Comparison of ENCODE assay signal across 1 cellular context in genomic region chr1:117093091-117093534, GRCh38.
TF ChIP-seq lines count a peak whose summit lies in the region.

No MANE protein-coding gene starts in this region.

TF ChIP-seq in K562, 482 proteins besides CTCF, POLR2A, EP300 and RAD21 (continued from another document and continues in another):
- TF ChIP-seq, protein P1, sequence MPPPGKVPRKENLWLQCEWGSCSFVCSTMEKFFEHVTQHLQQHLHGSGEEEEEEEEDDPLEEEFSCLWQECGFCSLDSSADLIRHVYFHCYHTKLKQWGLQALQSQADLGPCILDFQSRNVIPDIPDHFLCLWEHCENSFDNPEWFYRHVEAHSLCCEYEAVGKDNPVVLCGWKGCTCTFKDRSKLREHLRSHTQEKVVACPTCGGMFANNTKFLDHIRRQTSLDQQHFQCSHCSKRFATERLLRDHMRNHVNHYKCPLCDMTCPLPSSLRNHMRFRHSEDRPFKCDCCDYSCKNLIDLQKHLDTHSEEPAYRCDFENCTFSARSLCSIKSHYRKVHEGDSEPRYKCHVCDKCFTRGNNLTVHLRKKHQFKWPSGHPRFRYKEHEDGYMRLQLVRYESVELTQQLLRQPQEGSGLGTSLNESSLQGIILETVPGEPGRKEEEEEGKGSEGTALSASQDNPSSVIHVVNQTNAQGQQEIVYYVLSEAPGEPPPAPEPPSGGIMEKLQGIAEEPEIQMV (tag; conservative IDR thresholded peaks at IDR 0.05; ENCODE audit: low read depth) = no peak
- TF ChIP-seq ARID2 (IDR thresholded peaks at IDR 0.05) = no peak
- no peak for TF ChIP-seq ETV5 (CRISPR knock-in tag; IDR thresholded peaks at IDR 0.05; ENCODE audit: low read depth)
- TF ChIP-seq FOXK2 (conservative IDR thresholded peaks at IDR 0.05 in 1 of 2, IDR thresholded peaks at IDR 0.05 in 1 of 2; ENCODE audit: low read depth in 2 of 2) = peak; percentile 71 to 77; a peak in 3 of 4 replicates
- TF ChIP-seq ZNF77 (CRISPR knock-in tag; IDR thresholded peaks at IDR 0.05) = no peak
- no peak for TF ChIP-seq GABPA (tag; conservative IDR thresholded peaks at IDR 0.05; ENCODE audit: low read depth)
- no peak for TF ChIP-seq ZNF354B (CRISPR knock-in tag; IDR thresholded peaks at IDR 0.05)
- TF ChIP-seq NBN (IDR thresholded peaks at IDR 0.05; ENCODE audit: low read depth) = no peak
- peak; percentile 84 to 96 for TF ChIP-seq TEAD1 (CRISPR knock-in tag; IDR thresholded peaks at IDR 0.05)
- TF ChIP-seq TRIM24 (IDR thresholded peaks at IDR 0.05) = no peak
- TF ChIP-seq, protein P2, sequence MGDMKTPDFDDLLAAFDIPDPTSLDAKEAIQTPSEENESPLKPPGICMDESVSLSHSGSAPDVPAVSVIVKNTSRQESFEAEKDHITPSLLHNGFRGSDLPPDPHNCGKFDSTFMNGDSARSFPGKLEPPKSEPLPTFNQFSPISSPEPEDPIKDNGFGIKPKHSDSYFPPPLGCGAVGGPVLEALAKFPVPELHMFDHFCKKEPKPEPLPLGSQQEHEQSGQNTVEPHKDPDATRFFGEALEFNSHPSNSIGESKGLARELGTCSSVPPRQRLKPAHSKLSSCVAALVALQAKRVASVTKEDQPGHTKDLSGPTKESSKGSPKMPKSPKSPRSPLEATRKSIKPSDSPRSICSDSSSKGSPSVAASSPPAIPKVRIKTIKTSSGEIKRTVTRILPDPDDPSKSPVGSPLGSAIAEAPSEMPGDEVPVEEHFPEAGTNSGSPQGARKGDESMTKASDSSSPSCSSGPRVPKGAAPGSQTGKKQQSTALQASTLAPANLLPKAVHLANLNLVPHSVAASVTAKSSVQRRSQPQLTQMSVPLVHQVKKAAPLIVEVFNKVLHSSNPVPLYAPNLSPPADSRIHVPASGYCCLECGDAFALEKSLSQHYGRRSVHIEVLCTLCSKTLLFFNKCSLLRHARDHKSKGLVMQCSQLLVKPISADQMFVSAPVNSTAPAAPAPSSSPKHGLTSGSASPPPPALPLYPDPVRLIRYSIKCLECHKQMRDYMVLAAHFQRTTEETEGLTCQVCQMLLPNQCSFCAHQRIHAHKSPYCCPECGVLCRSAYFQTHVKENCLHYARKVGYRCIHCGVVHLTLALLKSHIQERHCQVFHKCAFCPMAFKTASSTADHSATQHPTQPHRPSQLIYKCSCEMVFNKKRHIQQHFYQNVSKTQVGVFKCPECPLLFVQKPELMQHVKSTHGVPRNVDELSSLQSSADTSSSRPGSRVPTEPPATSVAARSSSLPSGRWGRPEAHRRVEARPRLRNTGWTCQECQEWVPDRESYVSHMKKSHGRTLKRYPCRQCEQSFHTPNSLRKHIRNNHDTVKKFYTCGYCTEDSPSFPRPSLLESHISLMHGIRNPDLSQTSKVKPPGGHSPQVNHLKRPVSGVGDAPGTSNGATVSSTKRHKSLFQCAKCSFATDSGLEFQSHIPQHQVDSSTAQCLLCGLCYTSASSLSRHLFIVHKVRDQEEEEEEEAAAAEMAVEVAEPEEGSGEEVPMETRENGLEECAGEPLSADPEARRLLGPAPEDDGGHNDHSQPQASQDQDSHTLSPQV (IDR thresholded peaks at IDR 0.05) = peak; percentile 53; the same call in 1 of the 2 replicates
- no peak for TF ChIP-seq RFX7 (CRISPR knock-in tag; IDR thresholded peaks at IDR 0.05)
- TF ChIP-seq STAT6 (CRISPR knock-in tag; IDR thresholded peaks at IDR 0.05) = no peak
- TF ChIP-seq MGA (IDR thresholded peaks at IDR 0.05) = no peak
- peak; percentile 35 for TF ChIP-seq HCFC1 (IDR thresholded peaks at IDR 0.05; ENCODE audit: low read depth, low read length)
- no peak for TF ChIP-seq CBFA2T2 (conservative IDR thresholded peaks at IDR 0.05)
- no peak for TF ChIP-seq PTRF (tag; IDR thresholded peaks at IDR 0.05)
- peak; percentile 94 for TF ChIP-seq ZNF316 (IDR thresholded peaks at IDR 0.05)
- no peak for TF ChIP-seq PCBP2 (IDR thresholded peaks at IDR 0.05; ENCODE audit: low read depth, low read length, poor library complexity, severe bottlenecking)
- TF ChIP-seq, protein P3, sequence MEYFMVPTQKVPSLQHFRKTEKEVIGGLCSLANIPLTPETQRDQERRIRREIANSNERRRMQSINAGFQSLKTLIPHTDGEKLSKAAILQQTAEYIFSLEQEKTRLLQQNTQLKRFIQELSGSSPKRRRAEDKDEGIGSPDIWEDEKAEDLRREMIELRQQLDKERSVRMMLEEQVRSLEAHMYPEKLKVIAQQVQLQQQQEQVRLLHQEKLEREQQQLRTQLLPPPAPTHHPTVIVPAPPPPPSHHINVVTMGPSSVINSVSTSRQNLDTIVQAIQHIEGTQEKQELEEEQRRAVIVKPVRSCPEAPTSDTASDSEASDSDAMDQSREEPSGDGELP (CRISPR knock-in tag; IDR thresholded peaks at IDR 0.05; ENCODE audit: borderline replicate concordance) = no peak
- no peak for TF ChIP-seq RFX5 (IDR thresholded peaks at IDR 0.05; ENCODE audit: low read depth, low read length)
- peak; percentile 95 for TF ChIP-seq TEAD2 (tag; IDR thresholded peaks at IDR 0.05)
- TF ChIP-seq RHOXF2B (CRISPR knock-in tag; conservative IDR thresholded peaks at IDR 0.05) = no peak
- no peak for TF ChIP-seq ZBTB17 (CRISPR knock-in tag; IDR thresholded peaks at IDR 0.05)
- TF ChIP-seq ZNF766 (CRISPR knock-in tag; conservative IDR thresholded peaks at IDR 0.05) = no peak
- TF ChIP-seq L3MBTL2 (IDR thresholded peaks at IDR 0.05) = 0 out of 2 replicates have a peak, but pooled peaks have one; percentile 13
- no peak for TF ChIP-seq CHCHD3 (CRISPR knock-in tag; IDR thresholded peaks at IDR 0.05)
- TF ChIP-seq SIN3A (IDR thresholded peaks at IDR 0.05; ENCODE audit: borderline replicate concordance in 2 of 2, control insufficient read depth in 1 of 2, low read depth in 2 of 2, low read length in 2 of 2) = no peak
- TF ChIP-seq CEBPB (tag; IDR thresholded peaks at IDR 0.05) = no peak
- TF ChIP-seq PCBP1 (IDR thresholded peaks at IDR 0.05; ENCODE audit: low read depth, low read length, poor library complexity, severe bottlenecking) = no peak
- no peak for TF ChIP-seq U2AF2 (optimal IDR thresholded peaks at IDR 0.05; ENCODE audit: low read depth, low read length)
- TF ChIP-seq OTX1 (CRISPR knock-in tag; IDR thresholded peaks at IDR 0.05) = no peak
- no peak for TF ChIP-seq TGIF2 (CRISPR knock-in tag; IDR thresholded peaks at IDR 0.05)
- TF ChIP-seq ZNF431 (CRISPR knock-in tag; IDR thresholded peaks at IDR 0.05) = no peak
- TF ChIP-seq MAFG (tag; conservative IDR thresholded peaks at IDR 0.05) = peak; percentile 92
- no peak for TF ChIP-seq DDX20 (tag; IDR thresholded peaks at IDR 0.05; ENCODE audit: low read depth)
- TF ChIP-seq POLR2B (IDR thresholded peaks at IDR 0.05; ENCODE audit: low read depth, partially characterized antibody) = no peak
- no peak for TF ChIP-seq ZNF785 (CRISPR knock-in tag; IDR thresholded peaks at IDR 0.05)
- TF ChIP-seq CTBP1 (IDR thresholded peaks at IDR 0.05; ENCODE audit: borderline replicate concordance) = peak; percentile 75
- TF ChIP-seq POLR2AphosphoS2 (IDR thresholded peaks at IDR 0.05; ENCODE audit: low read length) = no peak
- no peak for TF ChIP-seq ZFPM2 (CRISPR knock-in tag; IDR thresholded peaks at IDR 0.05)
